Comparison of ENCODE assay signal across 19 cellular contexts in genomic region chr14:75162631-75163030, GRCh38. TPM values are rescaled to one million over a fixed set of nuclear protein-coding genes. Genes with fewer than 3 reads are reported as not detected.
DNase-seq lines count a peak whose midpoint lies in the region; ATAC-seq, FAIRE-seq and TF ChIP-seq lines count a peak whose summit lies in the region.
"Had no signal": no experiment of that assay in that cellular context is flagged by ENCODE, and none has a peak within 500 bp of the region (broad histone marks: within the 10 kb centered on the region; RNA-seq: fewer than 3 reads in every experiment).

No MANE protein-coding gene starts in this region.

- POLR2A ChIA-PET in A549 (lab: Yijun Ruan, JAX), result no interaction called here

- no peak for TF ChIP-seq POLR2A in A549 (IDR thresholded peaks at IDR 0.05; ENCODE audit: low read length)

- H3K27ac ChIP-seq in A549, result no peak overlapping the region
- H3K27ac ChIP-seq in brain microvascular endothelial cell, result no peak overlapping the region
- H3K27ac ChIP-seq: adrenal gland, right atrium auricular region, SJCRH30, thyroid gland had no signal

- H3K4me3 ChIP-seq in A549, result no peak overlapping the region
- no peak overlapping the region for H3K4me3 ChIP-seq in kidney epithelial cell (ENCODE audit: low read depth, low read length)
- H3K4me3 ChIP-seq in brain microvascular endothelial cell (ENCODE audit: low read depth, low read length), result no peak overlapping the region
- H3K4me3 ChIP-seq: adrenal gland, mucosa of descending colon, right atrium auricular region, SJCRH30, thyroid gland had no signal

- DNase-seq in A549 (ENCODE audit: low read depth in 1 of 2, low spot score in 1 of 2), result no peak
- DNase-seq in SK-MEL-5 (ENCODE audit: low read depth, low spot score), result peak; percentile 30
- no peak for DNase-seq in kidney epithelial cell (ENCODE audit: low read depth)
- DNase-seq in brain microvascular endothelial cell, result no peak
- no peak for DNase-seq in NOMO-1 treated with dmso at 0.1 percent for 144 hours (lab: John Stamatoyannopoulos, UW; ENCODE audit: unreplicated experiment)
- DNase-seq in islet precursor cell, result no peak
- DNase-seq: adrenal gland, foreskin melanocyte, Karpas-422, left colon, mucosa of descending colon, NCI-H1105, NCI-H2081 treated with DMSO at 0.1 percent for 48 hours, SJCRH30, thyroid gland had no signal

- no peak for TF ChIP-seq EP300 in A549 (IDR thresholded peaks at IDR 0.05)

- no peaks in the 10 kb centered on the region for H3K9me3 ChIP-seq in A549
- H3K9me3 ChIP-seq: adrenal gland, mucosa of descending colon, right atrium auricular region, SJCRH30, thyroid gland had no signal

- CTCF ChIA-PET in A549 (lab: Yijun Ruan, JAX), result no interaction called here

- WGBS in A549 (ENCODE audit: missing lambda C conversion rate), result 82% methylated on average over 3 of the region's 3 CpGs

- FAIRE-seq in A549 (lab: Jason Lieb, UNC), result no peak
- FAIRE-seq: bronchial epithelial cell had no signal

- H3K27me3 ChIP-seq in kidney epithelial cell (ENCODE audit: control insufficient read depth, insufficient read depth, low read length), result no peaks in the 10 kb centered on the region
- H3K27me3 ChIP-seq in brain microvascular endothelial cell (replicated peaks), result no peaks in the 10 kb centered on the region
- H3K27me3 ChIP-seq: adrenal gland, right atrium auricular region, SJCRH30, thyroid gland had no signal

- no peak for TF ChIP-seq RAD21 in A549 (conservative IDR thresholded peaks at IDR 0.05 in 1 of 2, IDR thresholded peaks at IDR 0.05 in 1 of 2)

- H3K4me2 ChIP-seq in A549, result no peak overlapping the region

- in situ Hi-C loops in SK-MEL-5 (cut with HindIII; ENCODE audit: low pct_unique_long_range_greater_than_20kb, low sequenced_read_pairs), result no loop called here
- in situ Hi-C loops in brain microvascular endothelial cell (cut with HindIII; ENCODE audit: low pct_ligation_motif_present, low sequenced_read_pairs), result no loop called here

- H3K4me1 ChIP-seq in A549, result peaks cover 18% of the 10 kb centered on the region; the same call in 2 of the 3 replicates

- H3K36me3 ChIP-seq in kidney epithelial cell (ENCODE audit: control insufficient read depth, insufficient read depth, low read length) (no peaks in the 10 kb centered on the region), brain microvascular endothelial cell (replicated peaks) (no peaks in the 10 kb centered on the region)
- H3K36me3 ChIP-seq: adrenal gland, right atrium auricular region, SJCRH30, thyroid gland had no signal

- TF ChIP-seq CTCF in A549 (IDR thresholded peaks at IDR 0.05) (peak; percentile 10; the same call in 1 of the 3 replicates), GM12872 (IDR thresholded peaks at IDR 0.05; ENCODE audit: insufficient read depth, low read depth, low read length) (0 out of 3 replicates have a peak, but pooled peaks have one; percentile 6), kidney epithelial cell (IDR thresholded peaks at IDR 0.05; ENCODE audit: insufficient read depth, low read length, poor library complexity, severe bottlenecking) (peak; percentile 8), brain microvascular endothelial cell (IDR thresholded peaks at IDR 0.05; ENCODE audit: low read depth, low read length, missing control alignments) (no peak)

- ATAC-seq in A549, result no peak
- ATAC-seq in GM21717 (IDR thresholded peaks at IDR 0.05; ENCODE audit: unreplicated experiment), result no peak
- ATAC-seq: left colon, mucosa of descending colon had no signal

TF ChIP-seq in A549, 52 proteins besides CTCF, POLR2A, EP300 and RAD21:
- TF ChIP-seq RFX5 (IDR thresholded peaks at IDR 0.05) (no peak), MAZ (IDR thresholded peaks at IDR 0.05; ENCODE audit: borderline replicate concordance, low read depth, low read length) (no peak), E2F6 (IDR thresholded peaks at IDR 0.05; ENCODE audit: borderline replicate concordance, low read depth) (no peak), PHF8 (IDR thresholded peaks at IDR 0.05; ENCODE audit: borderline replicate concordance, low read depth) (no peak), ESRRA (IDR thresholded peaks at IDR 0.05; ENCODE audit: borderline replicate concordance, low read length) (no peak), BCL3 (IDR thresholded peaks at IDR 0.05) (no peak)
- TF ChIP-seq, protein P1, sequence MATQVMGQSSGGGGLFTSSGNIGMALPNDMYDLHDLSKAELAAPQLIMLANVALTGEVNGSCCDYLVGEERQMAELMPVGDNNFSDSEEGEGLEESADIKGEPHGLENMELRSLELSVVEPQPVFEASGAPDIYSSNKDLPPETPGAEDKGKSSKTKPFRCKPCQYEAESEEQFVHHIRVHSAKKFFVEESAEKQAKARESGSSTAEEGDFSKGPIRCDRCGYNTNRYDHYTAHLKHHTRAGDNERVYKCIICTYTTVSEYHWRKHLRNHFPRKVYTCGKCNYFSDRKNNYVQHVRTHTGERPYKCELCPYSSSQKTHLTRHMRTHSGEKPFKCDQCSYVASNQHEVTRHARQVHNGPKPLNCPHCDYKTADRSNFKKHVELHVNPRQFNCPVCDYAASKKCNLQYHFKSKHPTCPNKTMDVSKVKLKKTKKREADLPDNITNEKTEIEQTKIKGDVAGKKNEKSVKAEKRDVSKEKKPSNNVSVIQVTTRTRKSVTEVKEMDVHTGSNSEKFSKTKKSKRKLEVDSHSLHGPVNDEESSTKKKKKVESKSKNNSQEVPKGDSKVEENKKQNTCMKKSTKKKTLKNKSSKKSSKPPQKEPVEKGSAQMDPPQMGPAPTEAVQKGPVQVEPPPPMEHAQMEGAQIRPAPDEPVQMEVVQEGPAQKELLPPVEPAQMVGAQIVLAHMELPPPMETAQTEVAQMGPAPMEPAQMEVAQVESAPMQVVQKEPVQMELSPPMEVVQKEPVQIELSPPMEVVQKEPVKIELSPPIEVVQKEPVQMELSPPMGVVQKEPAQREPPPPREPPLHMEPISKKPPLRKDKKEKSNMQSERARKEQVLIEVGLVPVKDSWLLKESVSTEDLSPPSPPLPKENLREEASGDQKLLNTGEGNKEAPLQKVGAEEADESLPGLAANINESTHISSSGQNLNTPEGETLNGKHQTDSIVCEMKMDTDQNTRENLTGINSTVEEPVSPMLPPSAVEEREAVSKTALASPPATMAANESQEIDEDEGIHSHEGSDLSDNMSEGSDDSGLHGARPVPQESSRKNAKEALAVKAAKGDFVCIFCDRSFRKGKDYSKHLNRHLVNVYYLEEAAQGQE (IDR thresholded peaks at IDR 0.05), result no peak

RNA-seq across cellular contexts. Expression of gene TMED10, which starts 13.8 kb away (rescaled TPM):
- polyA plus RNA-seq in A549 (2011; rRNA removed), result 354 and 378 TPM in 2 replicates
- 128 and 189 TPM in 2 replicates for polyA plus RNA-seq in A549 (2012; cell fraction: cytosol; rRNA removed)
- polyA plus RNA-seq in A549 (2012; cell fraction: nucleus; rRNA removed), result 155 and 161 TPM in 2 replicates
- polyA plus RNA-seq in A549 (2017; fragmentation: RNase III; extraction: RNeasy Plus Mini Kit Qiagen cat#74134 plus additional on column Dnase treatment), result 275 to 294 TPM (median 290 TPM) in 3 replicates
- polyA minus RNA-seq in A549 (2011; rRNA and poly(A)+ RNA removed), result 451 and 495 TPM in 2 replicates
- 941 and 955 TPM in 2 replicates for total RNA-seq in SK-MEL-5 (2014; rRNA removed; shearing (Covaris generic))
- 658 and 752 TPM in 2 replicates for polyA plus RNA-seq in SK-MEL-5 (2015; cell fraction: cytosol; rRNA removed)
- polyA plus RNA-seq in SK-MEL-5 (2015; cell fraction: nucleus; rRNA removed), result 105 and 106 TPM in 2 replicates
- total RNA-seq in kidney epithelial cell, result 271 and 309 TPM in 2 replicates

RNA-seq across cellular contexts. Expression of gene NEK9, which starts 35.8 kb away (rescaled TPM):
- polyA plus RNA-seq in A549 (2011; rRNA removed) (75.9 and 79.7 TPM in 2 replicates), A549 (2017; fragmentation: RNase III; extraction: RNeasy Plus Mini Kit Qiagen cat#74134 plus additional on column Dnase treatment) (44.3 to 51.1 TPM (median 49.4 TPM) in 3 replicates)
- 27.0 and 31.8 TPM in 2 replicates for polyA plus RNA-seq in A549 (2012; cell fraction: cytosol; rRNA removed)
- polyA plus RNA-seq in A549 (2012; cell fraction: nucleus; rRNA removed), result 37.6 and 48.7 TPM in 2 replicates
- polyA minus RNA-seq in A549 (2011; rRNA and poly(A)+ RNA removed), result 46.4 and 53.1 TPM in 2 replicates
- 55.0 and 56.5 TPM in 2 replicates for total RNA-seq in SK-MEL-5 (2014; rRNA removed; shearing (Covaris generic))
- 47.6 and 56.0 TPM in 2 replicates for polyA plus RNA-seq in SK-MEL-5 (2015; cell fraction: cytosol; rRNA removed)
- polyA plus RNA-seq in SK-MEL-5 (2015; cell fraction: nucleus; rRNA removed), result 109 and 122 TPM in 2 replicates
- 28.1 and 43.5 TPM in 2 replicates for total RNA-seq in kidney epithelial cell
